In the genomic region with DNA sequence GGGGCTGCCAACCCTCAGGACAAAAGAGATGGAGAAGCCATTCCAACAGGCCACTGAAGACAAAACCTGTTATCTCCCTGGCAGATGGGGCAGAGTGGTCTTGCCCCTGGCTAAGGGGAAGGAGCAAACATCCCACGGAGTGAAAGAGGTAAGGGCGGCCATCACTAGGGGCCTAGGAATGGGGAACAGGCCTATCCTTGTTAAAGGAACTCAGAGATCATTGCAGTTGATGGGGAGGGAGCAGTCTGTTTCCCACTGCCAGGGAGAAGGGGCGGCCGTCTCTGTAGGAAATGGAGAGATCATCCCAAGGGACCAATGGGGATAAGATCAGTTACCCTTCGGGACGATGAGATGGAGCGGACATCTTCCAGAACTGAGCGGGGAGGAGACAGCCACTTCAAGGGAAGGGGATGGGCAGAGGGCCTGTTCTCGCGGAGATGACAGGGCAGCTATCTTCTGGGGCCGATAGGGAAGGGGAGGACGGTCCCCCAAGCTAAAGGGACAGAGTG, we compare ENCODE assay signal across 8 cellular contexts. TPM values are rescaled to one million over a fixed set of nuclear protein-coding genes. Genes with fewer than 3 reads are reported as not detected.
DNase-seq lines count a peak whose midpoint lies in the region; ATAC-seq and TF ChIP-seq lines count a peak whose summit lies in the region.

No MANE protein-coding gene starts in this region.

- H3K9ac ChIP-seq in SK-N-MC (ENCODE audit: insufficient read length), result peak overlapping the region; percentile 53

- ATAC-seq in GM21737 (IDR thresholded peaks at IDR 0.05; ENCODE audit: unreplicated experiment), result no peak

- DNase-seq in SK-N-MC (ENCODE audit: low read depth, low spot score) (no peak), fibroblast of the aortic adventitia (ENCODE audit: low read depth) (no peak), retinal pigment epithelial cell (ENCODE audit: low read depth) (no peak), SKM-1 (lab: John Stamatoyannopoulos, UW; ENCODE audit: unreplicated experiment) (no peak), SW480 (ENCODE audit: low spot score) (no peak), iPS-NIHi11 (ENCODE audit: low spot score) (no peak)

- H3K27ac ChIP-seq in SK-N-MC, result no peak overlapping the region

- peak overlapping the region; percentile 86 for H3K4me3 ChIP-seq in GM12875 (ENCODE audit: low read depth, low read length)
- peak overlapping the region; percentile 88 for H3K4me3 ChIP-seq in SK-N-MC
- peak overlapping the region; percentile 92 for H3K4me3 ChIP-seq in fibroblast of the aortic adventitia (ENCODE audit: low read depth, low read length)
- H3K4me3 ChIP-seq in retinal pigment epithelial cell (ENCODE audit: low read length), result peak overlapping the region; percentile 98

- no peaks in the 10 kb centered on the region for H3K9me3 ChIP-seq in SK-N-MC (ENCODE audit: low read depth, low read length)

- H3K36me3 ChIP-seq in SK-N-MC (ENCODE audit: insufficient read depth, low read length), result no peaks in the 10 kb centered on the region; the same call in 1 of the 2 replicates

- no peak for TF ChIP-seq CTCF in GM12875 (IDR thresholded peaks at IDR 0.05; ENCODE audit: borderline replicate concordance, insufficient read depth, low read depth, low read length)
- no peak for TF ChIP-seq CTCF in fibroblast of the aortic adventitia (IDR thresholded peaks at IDR 0.05; ENCODE audit: insufficient read depth, low read length)
- TF ChIP-seq CTCF in retinal pigment epithelial cell (conservative IDR thresholded peaks at IDR 0.05; ENCODE audit: low read depth, low read length), result no peak

RNA-seq across cellular contexts. Expression of gene TMEM208, which starts 0.6 kb away (rescaled TPM):
- 21.8 and 24.3 TPM in 2 replicates for total RNA-seq in fibroblast of the aortic adventitia (ENCODE audit: low replicate concordance)

RNA-seq across cellular contexts. Expression of gene FHOD1, which starts 20.9 kb away (rescaled TPM):
- total RNA-seq in fibroblast of the aortic adventitia (ENCODE audit: low replicate concordance), result 14.1 and 19.7 TPM in 2 replicates

RNA-seq across cellular contexts. Expression of gene SLC9A5, which starts 22.4 kb away (rescaled TPM):
- total RNA-seq in fibroblast of the aortic adventitia (ENCODE audit: low replicate concordance), result 0.65 and 1.4 TPM in 2 replicates

RNA-seq across cellular contexts. Expression of gene ELMO3, which starts 27.4 kb away (rescaled TPM):
- total RNA-seq in fibroblast of the aortic adventitia (ENCODE audit: low replicate concordance), result 0.09 and 0.33 TPM in 2 replicates

RNA-seq across cellular contexts. Expression of gene E2F4, which starts 34.4 kb away (rescaled TPM):
- total RNA-seq in fibroblast of the aortic adventitia (ENCODE audit: low replicate concordance), result 31.9 and 47.5 TPM in 2 replicates
